Comparison of ENCODE assay signal across 1 cellular context in the genomic region with DNA sequence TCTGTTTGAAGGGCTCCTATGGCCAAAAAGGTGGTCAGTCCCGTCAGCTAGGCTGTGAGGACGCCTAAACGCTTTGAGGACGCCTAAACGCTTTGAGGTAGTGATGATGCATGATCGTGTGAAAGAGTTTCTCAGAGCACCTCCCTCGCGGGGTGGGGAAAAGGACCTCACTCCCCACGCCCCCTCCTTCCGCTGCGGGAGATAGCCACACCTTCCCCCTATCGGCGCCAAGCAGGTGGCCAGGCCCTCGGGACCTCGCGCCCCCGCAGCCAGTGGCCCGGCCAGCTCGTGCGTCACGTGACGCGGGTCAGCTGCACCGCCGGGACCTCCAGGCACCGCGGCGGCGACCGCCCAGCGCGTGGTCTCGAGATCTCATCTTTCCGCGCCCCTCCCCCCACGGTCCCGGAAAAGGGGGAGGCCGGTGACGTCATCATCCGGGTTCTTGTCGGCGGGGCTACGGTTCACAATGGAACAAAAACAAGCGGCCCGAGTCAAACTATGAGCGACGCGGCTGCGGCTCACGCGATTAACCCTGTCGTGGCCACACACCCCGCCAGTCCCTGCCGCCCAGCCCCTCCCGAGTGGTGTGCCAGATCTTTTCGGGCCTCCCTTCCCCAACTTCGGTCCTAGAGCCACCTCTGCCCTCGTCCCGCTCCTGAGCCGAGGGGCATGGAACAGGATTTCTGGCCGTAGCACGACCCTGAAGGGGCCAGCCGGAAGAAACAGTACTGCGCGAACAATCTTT.
TF ChIP-seq lines count a peak whose summit lies in the region.

No MANE protein-coding gene starts in this region.

TF ChIP-seq in K562, 482 proteins besides CTCF, POLR2A, EP300 and RAD21 (continued from another document and continues in another):
- TF ChIP-seq REST (CRISPR knock-in tag; IDR thresholded peaks at IDR 0.05; ENCODE audit: low read depth): no peak
- peak; percentile 78 for TF ChIP-seq ETS1 (conservative IDR thresholded peaks at IDR 0.05; ENCODE audit: control insufficient read depth, low read depth, low read length)
- TF ChIP-seq SP1 (CRISPR knock-in tag; IDR thresholded peaks at IDR 0.05): peak; percentile 92
- TF ChIP-seq, protein P1, sequence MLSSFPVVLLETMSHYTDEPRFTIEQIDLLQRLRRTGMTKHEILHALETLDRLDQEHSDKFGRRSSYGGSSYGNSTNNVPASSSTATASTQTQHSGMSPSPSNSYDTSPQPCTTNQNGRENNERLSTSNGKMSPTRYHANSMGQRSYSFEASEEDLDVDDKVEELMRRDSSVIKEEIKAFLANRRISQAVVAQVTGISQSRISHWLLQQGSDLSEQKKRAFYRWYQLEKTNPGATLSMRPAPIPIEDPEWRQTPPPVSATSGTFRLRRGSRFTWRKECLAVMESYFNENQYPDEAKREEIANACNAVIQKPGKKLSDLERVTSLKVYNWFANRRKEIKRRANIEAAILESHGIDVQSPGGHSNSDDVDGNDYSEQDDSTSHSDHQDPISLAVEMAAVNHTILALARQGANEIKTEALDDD (IDR thresholded peaks at IDR 0.05): peak; percentile 69; the same call in 1 of the 2 replicates
- TF ChIP-seq ZNF507 (tag; conservative IDR thresholded peaks at IDR 0.05): no peak
- TF ChIP-seq HNRNPUL1 (IDR thresholded peaks at IDR 0.05; ENCODE audit: low read length): no peak
- 0 out of 2 replicates have a peak, but pooled peaks have one; percentile 19 for TF ChIP-seq TCF7 (IDR thresholded peaks at IDR 0.05; ENCODE audit: borderline replicate concordance)
- no peak for TF ChIP-seq ESRRB (CRISPR knock-in tag; IDR thresholded peaks at IDR 0.05; ENCODE audit: borderline replicate concordance)
- peak; percentile 88 for TF ChIP-seq SOX6 (IDR thresholded peaks at IDR 0.05)
- peak; percentile 99 for TF ChIP-seq L3MBTL2 (IDR thresholded peaks at IDR 0.05)
- peak; percentile 79 for TF ChIP-seq HIVEP1 (CRISPR knock-in tag; IDR thresholded peaks at IDR 0.05)
- TF ChIP-seq PRPF4 (IDR thresholded peaks at IDR 0.05; ENCODE audit: insufficient read depth, low read depth, low read length, poor library complexity, severe bottlenecking): peak; percentile 28
- no peak; the same call in 1 of the 2 replicates for TF ChIP-seq ZNF263 (CRISPR knock-in tag; IDR thresholded peaks at IDR 0.05; ENCODE audit: borderline replicate concordance)
- TF ChIP-seq MEF2D (tag; conservative IDR thresholded peaks at IDR 0.05; ENCODE audit: low read depth): peak; percentile 76; the same call in 1 of the 2 replicates
- TF ChIP-seq ETV5 (CRISPR knock-in tag; IDR thresholded peaks at IDR 0.05; ENCODE audit: low read depth): peak; percentile 81
- TF ChIP-seq, protein P2, sequence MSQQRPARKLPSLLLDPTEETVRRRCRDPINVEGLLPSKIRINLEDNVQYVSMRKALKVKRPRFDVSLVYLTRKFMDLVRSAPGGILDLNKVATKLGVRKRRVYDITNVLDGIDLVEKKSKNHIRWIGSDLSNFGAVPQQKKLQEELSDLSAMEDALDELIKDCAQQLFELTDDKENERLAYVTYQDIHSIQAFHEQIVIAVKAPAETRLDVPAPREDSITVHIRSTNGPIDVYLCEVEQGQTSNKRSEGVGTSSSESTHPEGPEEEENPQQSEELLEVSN (IDR thresholded peaks at IDR 0.05; ENCODE audit: borderline replicate concordance in 1 of 2, extremely low read depth in 1 of 2, insufficient read depth in 1 of 2, insufficient read length in 1 of 2, low read depth in 1 of 2, low read length in 1 of 2, poor library complexity in 1 of 2, severe bottlenecking in 1 of 2): peak; percentile 89 to 90
- TF ChIP-seq NFRKB (IDR thresholded peaks at IDR 0.05; ENCODE audit: low read depth): peak; percentile 93
- no peak for TF ChIP-seq CHD7 (IDR thresholded peaks at IDR 0.05; ENCODE audit: low read depth, low read length)
- no peak for TF ChIP-seq MIER1 (IDR thresholded peaks at IDR 0.05; ENCODE audit: low read depth)
- TF ChIP-seq GABPB2 (CRISPR knock-in tag; conservative IDR thresholded peaks at IDR 0.05): 0 out of 2 replicates have a peak, but pooled peaks have one; percentile 10
- peak; percentile 94 for TF ChIP-seq GATA2 (CRISPR knock-in tag; IDR thresholded peaks at IDR 0.05)
- TF ChIP-seq HCFC1 (IDR thresholded peaks at IDR 0.05; ENCODE audit: low read depth, low read length): peak; percentile 54; the same call in 1 of the 2 replicates
- peak; percentile 98 for TF ChIP-seq EGR1 (conservative IDR thresholded peaks at IDR 0.05)
- no peak for TF ChIP-seq ZNF699 (CRISPR knock-in tag; IDR thresholded peaks at IDR 0.05; ENCODE audit: insufficient replicate concordance)
- TF ChIP-seq NONO (IDR thresholded peaks at IDR 0.05; ENCODE audit: low read depth in 2 of 2, low read length in 1 of 2): peak in 1 of 2 experiments; percentile 79; a peak in 1 of 4 replicates
- TF ChIP-seq, protein P3, sequence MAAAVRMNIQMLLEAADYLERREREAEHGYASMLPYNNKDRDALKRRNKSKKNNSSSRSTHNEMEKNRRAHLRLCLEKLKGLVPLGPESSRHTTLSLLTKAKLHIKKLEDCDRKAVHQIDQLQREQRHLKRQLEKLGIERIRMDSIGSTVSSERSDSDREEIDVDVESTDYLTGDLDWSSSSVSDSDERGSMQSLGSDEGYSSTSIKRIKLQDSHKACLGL (CRISPR knock-in tag; IDR thresholded peaks at IDR 0.05; ENCODE audit: borderline replicate concordance, poor library complexity, severe bottlenecking): no peak
- TF ChIP-seq MCM2 (IDR thresholded peaks at IDR 0.05; ENCODE audit: low read depth): no peak
- TF ChIP-seq HLTF (IDR thresholded peaks at IDR 0.05): no peak
- TF ChIP-seq ZNF584 (CRISPR knock-in tag; IDR thresholded peaks at IDR 0.05; ENCODE audit: low read depth): no peak
- peak; percentile 90 for TF ChIP-seq DACH1 (IDR thresholded peaks at IDR 0.05; ENCODE audit: partially characterized antibody)
- TF ChIP-seq SP2 (IDR thresholded peaks at IDR 0.05; ENCODE audit: extremely low read depth, low read depth, low read length, poor library complexity, severe bottlenecking): no peak
- TF ChIP-seq HNRNPK (IDR thresholded peaks at IDR 0.05; ENCODE audit: low read depth, low read length, poor library complexity, severe bottlenecking): peak; percentile 16
- 0 out of 2 replicates have a peak, but pooled peaks have one; percentile 57 for TF ChIP-seq ZKSCAN8 (CRISPR knock-in tag; IDR thresholded peaks at IDR 0.05)
- peak; percentile 84 for TF ChIP-seq ZBTB12 (CRISPR knock-in tag; IDR thresholded peaks at IDR 0.05)
